1 cellular context compared by ENCODE assay signal in the genomic region with DNA sequence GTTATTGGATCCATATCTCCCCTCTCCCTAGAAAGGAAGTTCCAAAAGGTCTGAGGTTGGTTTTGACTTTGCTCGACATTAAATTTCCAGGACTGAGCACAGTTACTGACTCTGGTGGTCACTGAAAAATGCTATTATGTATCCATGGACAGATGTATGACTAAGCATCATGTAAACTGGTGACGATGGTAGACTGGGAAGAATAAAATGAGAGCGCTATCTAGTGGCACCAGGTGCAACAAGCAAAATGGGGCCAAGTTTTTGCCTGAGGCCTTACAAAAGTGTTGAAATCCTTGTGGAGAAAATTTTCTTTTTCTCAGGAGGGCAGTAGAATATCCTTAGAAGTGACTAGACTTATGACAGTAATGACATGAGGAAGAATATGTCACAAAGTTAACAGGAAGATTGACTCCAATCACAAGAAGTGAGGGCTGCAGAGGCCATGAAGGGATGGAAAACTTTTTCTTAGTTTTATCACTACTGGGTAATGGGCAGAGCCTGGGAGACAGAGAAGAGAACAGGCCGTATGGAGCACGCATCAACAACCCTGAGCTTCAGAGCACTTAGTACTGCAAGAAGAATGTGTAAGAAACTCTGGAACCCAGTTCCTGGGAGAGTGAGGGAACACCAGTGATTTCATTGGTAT.
TF ChIP-seq lines count a peak whose summit lies in the region.

No MANE protein-coding gene starts in this region.

TF ChIP-seq in HepG2, 621 proteins besides CTCF, POLR2A, EP300 and RAD21 (continued from another document and continues in another):
- TF ChIP-seq ZSCAN29 (CRISPR knock-in tag; conservative IDR thresholded peaks at IDR 0.05) (no peak), RBM22 (optimal IDR thresholded peaks at IDR 0.05; ENCODE audit: low read length) (no peak), JUND (CRISPR knock-in tag; IDR thresholded peaks at IDR 0.05) (no peak), ZFY (CRISPR knock-in tag; IDR thresholded peaks at IDR 0.05) (no peak), SRSF9 (IDR thresholded peaks at IDR 0.05; ENCODE audit: borderline replicate concordance, insufficient read depth, low read depth, low read length, poor library complexity, severe bottlenecking) (no peak), ZNF367 (CRISPR knock-in tag; IDR thresholded peaks at IDR 0.05; ENCODE audit: borderline replicate concordance) (no peak), FOSL1 (CRISPR knock-in tag; IDR thresholded peaks at IDR 0.05; ENCODE audit: borderline replicate concordance) (no peak), BRD4 (CRISPR knock-in tag; IDR thresholded peaks at IDR 0.05) (no peak), TAF15 (IDR thresholded peaks at IDR 0.05; ENCODE audit: low read depth, low read length, poor library complexity, severe bottlenecking) (no peak), KDM4B (CRISPR knock-in tag; IDR thresholded peaks at IDR 0.05) (no peak), POGZ (CRISPR knock-in tag; IDR thresholded peaks at IDR 0.05) (no peak), NKX3-1 (CRISPR knock-in tag; IDR thresholded peaks at IDR 0.05) (no peak), ERF (CRISPR knock-in tag; IDR thresholded peaks at IDR 0.05) (0 out of 2 replicates have a peak, but pooled peaks have one; percentile 46), ZNF230 (CRISPR knock-in tag; IDR thresholded peaks at IDR 0.05) (no peak), BHLHE40 (IDR thresholded peaks at IDR 0.05; ENCODE audit: low read length) (no peak), KAT2B (IDR thresholded peaks at IDR 0.05; ENCODE audit: borderline replicate concordance, low read depth, low read length) (no peak), CENPT (CRISPR knock-in tag; IDR thresholded peaks at IDR 0.05; ENCODE audit: low read depth) (no peak), ZNF619 (CRISPR knock-in tag; IDR thresholded peaks at IDR 0.05) (no peak), ZNF616 (CRISPR knock-in tag; IDR thresholded peaks at IDR 0.05; ENCODE audit: low read depth) (no peak), ZNF296 (CRISPR knock-in tag; conservative IDR thresholded peaks at IDR 0.05) (no peak), JARID2 (CRISPR knock-in tag; IDR thresholded peaks at IDR 0.05; ENCODE audit: insufficient replicate concordance) (no peak), TP53 (CRISPR knock-in tag; conservative IDR thresholded peaks at IDR 0.05) (no peak), FOSL2 (CRISPR knock-in tag; IDR thresholded peaks at IDR 0.05) (peak; percentile 86), TARDBP (CRISPR knock-in tag; IDR thresholded peaks at IDR 0.05) (no peak), ZNF343 (CRISPR knock-in tag; IDR thresholded peaks at IDR 0.05) (no peak), MIER3 (CRISPR knock-in tag; IDR thresholded peaks at IDR 0.05; ENCODE audit: borderline replicate concordance) (no peak; the same call in 1 of the 2 replicates), SRF (IDR thresholded peaks at IDR 0.05; ENCODE audit: low read depth, low read length) (no peak), ZNF775 (CRISPR knock-in tag; IDR thresholded peaks at IDR 0.05; ENCODE audit: borderline replicate concordance) (no peak), KAT7 (CRISPR knock-in tag; IDR thresholded peaks at IDR 0.05; ENCODE audit: borderline replicate concordance) (no peak), REPIN1 (CRISPR knock-in tag; IDR thresholded peaks at IDR 0.05; ENCODE audit: borderline replicate concordance, low read depth) (no peak), GPN1 (CRISPR knock-in tag; IDR thresholded peaks at IDR 0.05; ENCODE audit: borderline replicate concordance) (no peak), ZNF326 (CRISPR knock-in tag; IDR thresholded peaks at IDR 0.05; ENCODE audit: borderline replicate concordance) (no peak), HMG20A (CRISPR knock-in tag; IDR thresholded peaks at IDR 0.05; ENCODE audit: borderline replicate concordance) (no peak; the same call in 1 of the 2 replicates), ARID2 (CRISPR knock-in tag; IDR thresholded peaks at IDR 0.05; ENCODE audit: borderline replicate concordance) (no peak), CREB1 (IDR thresholded peaks at IDR 0.05) (peak; percentile 83), CREB1 (CRISPR knock-in tag; IDR thresholded peaks at IDR 0.05) (peak; percentile 55), TGIF2 (CRISPR knock-in tag; IDR thresholded peaks at IDR 0.05) (no peak), ZNF441 (CRISPR knock-in tag; IDR thresholded peaks at IDR 0.05; ENCODE audit: borderline replicate concordance) (no peak), RFX3 (CRISPR knock-in tag; IDR thresholded peaks at IDR 0.05) (no peak), TBX3 (IDR thresholded peaks at IDR 0.05; ENCODE audit: borderline replicate concordance) (no peak), AGO2 (optimal IDR thresholded peaks at IDR 0.05; ENCODE audit: low read depth, low read length) (no peak), ZFP41 (CRISPR knock-in tag; IDR thresholded peaks at IDR 0.05; ENCODE audit: borderline replicate concordance) (no peak)
- TF ChIP-seq, protein P1, sequence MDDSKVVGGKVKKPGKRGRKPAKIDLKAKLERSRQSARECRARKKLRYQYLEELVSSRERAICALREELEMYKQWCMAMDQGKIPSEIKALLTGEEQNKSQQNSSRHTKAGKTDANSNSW (CRISPR knock-in tag; IDR thresholded peaks at IDR 0.05; ENCODE audit: borderline replicate concordance), result no peak
- TF ChIP-seq, protein P2, sequence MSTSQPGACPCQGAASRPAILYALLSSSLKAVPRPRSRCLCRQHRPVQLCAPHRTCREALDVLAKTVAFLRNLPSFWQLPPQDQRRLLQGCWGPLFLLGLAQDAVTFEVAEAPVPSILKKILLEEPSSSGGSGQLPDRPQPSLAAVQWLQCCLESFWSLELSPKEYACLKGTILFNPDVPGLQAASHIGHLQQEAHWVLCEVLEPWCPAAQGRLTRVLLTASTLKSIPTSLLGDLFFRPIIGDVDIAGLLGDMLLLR (CRISPR knock-in tag; IDR thresholded peaks at IDR 0.05), result no peak
- TF ChIP-seq, protein P3, sequence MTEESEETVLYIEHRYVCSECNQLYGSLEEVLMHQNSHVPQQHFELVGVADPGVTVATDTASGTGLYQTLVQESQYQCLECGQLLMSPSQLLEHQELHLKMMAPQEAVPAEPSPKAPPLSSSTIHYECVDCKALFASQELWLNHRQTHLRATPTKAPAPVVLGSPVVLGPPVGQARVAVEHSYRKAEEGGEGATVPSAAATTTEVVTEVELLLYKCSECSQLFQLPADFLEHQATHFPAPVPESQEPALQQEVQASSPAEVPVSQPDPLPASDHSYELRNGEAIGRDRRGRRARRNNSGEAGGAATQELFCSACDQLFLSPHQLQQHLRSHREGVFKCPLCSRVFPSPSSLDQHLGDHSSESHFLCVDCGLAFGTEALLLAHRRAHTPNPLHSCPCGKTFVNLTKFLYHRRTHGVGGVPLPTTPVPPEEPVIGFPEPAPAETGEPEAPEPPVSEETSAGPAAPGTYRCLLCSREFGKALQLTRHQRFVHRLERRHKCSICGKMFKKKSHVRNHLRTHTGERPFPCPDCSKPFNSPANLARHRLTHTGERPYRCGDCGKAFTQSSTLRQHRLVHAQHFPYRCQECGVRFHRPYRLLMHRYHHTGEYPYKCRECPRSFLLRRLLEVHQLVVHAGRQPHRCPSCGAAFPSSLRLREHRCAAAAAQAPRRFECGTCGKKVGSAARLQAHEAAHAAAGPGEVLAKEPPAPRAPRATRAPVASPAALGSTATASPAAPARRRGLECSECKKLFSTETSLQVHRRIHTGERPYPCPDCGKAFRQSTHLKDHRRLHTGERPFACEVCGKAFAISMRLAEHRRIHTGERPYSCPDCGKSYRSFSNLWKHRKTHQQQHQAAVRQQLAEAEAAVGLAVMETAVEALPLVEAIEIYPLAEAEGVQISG (CRISPR knock-in tag; IDR thresholded peaks at IDR 0.05), result no peak
- TF ChIP-seq, protein P4, sequence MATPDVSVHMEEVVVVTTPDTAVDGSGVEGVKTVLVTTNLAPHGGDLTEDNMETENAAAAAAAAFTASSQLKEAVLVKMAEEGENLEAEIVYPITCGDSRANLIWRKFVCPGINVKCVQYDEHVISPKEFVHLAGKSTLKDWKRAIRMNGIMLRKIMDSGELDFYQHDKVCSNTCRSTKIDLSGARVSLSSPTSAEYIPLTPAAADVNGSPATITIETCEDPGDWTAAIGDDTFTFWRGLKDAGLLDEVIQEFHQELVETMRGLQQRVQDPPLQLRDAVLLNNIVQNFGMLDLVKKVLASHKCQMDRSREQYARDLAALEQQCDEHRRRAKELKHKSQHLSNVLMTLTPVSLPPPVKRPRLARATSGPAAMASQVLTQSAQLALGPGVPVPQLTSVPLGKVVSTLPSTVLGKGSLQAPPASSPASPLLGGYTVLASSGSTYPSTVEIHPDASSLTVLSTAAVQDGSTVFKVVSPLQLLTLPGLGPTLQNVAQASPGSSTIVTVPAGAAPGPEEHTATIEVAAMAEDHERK (CRISPR knock-in tag; IDR thresholded peaks at IDR 0.05; ENCODE audit: low read depth), result no peak
- TF ChIP-seq, protein P5, sequence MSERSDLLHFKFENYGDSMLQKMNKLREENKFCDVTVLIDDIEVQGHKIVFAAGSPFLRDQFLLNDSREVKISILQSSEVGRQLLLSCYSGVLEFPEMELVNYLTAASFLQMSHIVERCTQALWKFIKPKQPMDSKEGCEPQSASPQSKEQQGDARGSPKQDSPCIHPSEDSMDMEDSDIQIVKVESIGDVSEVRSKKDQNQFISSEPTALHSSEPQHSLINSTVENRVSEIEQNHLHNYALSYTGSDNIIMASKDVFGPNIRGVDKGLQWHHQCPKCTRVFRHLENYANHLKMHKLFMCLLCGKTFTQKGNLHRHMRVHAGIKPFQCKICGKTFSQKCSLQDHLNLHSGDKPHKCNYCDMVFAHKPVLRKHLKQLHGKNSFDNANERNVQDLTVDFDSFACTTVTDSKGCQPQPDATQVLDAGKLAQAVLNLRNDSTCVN (CRISPR knock-in tag; IDR thresholded peaks at IDR 0.05; ENCODE audit: borderline replicate concordance), result no peak
- TF ChIP-seq, protein P6, sequence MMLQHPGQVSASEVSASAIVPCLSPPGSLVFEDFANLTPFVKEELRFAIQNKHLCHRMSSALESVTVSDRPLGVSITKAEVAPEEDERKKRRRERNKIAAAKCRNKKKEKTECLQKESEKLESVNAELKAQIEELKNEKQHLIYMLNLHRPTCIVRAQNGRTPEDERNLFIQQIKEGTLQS (CRISPR knock-in tag; IDR thresholded peaks at IDR 0.05), result no peak
- TF ChIP-seq, protein P7, sequence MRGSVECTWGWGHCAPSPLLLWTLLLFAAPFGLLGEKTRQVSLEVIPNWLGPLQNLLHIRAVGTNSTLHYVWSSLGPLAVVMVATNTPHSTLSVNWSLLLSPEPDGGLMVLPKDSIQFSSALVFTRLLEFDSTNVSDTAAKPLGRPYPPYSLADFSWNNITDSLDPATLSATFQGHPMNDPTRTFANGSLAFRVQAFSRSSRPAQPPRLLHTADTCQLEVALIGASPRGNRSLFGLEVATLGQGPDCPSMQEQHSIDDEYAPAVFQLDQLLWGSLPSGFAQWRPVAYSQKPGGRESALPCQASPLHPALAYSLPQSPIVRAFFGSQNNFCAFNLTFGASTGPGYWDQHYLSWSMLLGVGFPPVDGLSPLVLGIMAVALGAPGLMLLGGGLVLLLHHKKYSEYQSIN (CRISPR knock-in tag; IDR thresholded peaks at IDR 0.05; ENCODE audit: borderline replicate concordance), result no peak
- TF ChIP-seq, protein P8, sequence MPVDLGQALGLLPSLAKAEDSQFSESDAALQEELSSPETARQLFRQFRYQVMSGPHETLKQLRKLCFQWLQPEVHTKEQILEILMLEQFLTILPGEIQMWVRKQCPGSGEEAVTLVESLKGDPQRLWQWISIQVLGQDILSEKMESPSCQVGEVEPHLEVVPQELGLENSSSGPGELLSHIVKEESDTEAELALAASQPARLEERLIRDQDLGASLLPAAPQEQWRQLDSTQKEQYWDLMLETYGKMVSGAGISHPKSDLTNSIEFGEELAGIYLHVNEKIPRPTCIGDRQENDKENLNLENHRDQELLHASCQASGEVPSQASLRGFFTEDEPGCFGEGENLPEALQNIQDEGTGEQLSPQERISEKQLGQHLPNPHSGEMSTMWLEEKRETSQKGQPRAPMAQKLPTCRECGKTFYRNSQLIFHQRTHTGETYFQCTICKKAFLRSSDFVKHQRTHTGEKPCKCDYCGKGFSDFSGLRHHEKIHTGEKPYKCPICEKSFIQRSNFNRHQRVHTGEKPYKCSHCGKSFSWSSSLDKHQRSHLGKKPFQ (CRISPR knock-in tag; IDR thresholded peaks at IDR 0.05; ENCODE audit: insufficient replicate concordance), result no peak
- TF ChIP-seq, protein P9, sequence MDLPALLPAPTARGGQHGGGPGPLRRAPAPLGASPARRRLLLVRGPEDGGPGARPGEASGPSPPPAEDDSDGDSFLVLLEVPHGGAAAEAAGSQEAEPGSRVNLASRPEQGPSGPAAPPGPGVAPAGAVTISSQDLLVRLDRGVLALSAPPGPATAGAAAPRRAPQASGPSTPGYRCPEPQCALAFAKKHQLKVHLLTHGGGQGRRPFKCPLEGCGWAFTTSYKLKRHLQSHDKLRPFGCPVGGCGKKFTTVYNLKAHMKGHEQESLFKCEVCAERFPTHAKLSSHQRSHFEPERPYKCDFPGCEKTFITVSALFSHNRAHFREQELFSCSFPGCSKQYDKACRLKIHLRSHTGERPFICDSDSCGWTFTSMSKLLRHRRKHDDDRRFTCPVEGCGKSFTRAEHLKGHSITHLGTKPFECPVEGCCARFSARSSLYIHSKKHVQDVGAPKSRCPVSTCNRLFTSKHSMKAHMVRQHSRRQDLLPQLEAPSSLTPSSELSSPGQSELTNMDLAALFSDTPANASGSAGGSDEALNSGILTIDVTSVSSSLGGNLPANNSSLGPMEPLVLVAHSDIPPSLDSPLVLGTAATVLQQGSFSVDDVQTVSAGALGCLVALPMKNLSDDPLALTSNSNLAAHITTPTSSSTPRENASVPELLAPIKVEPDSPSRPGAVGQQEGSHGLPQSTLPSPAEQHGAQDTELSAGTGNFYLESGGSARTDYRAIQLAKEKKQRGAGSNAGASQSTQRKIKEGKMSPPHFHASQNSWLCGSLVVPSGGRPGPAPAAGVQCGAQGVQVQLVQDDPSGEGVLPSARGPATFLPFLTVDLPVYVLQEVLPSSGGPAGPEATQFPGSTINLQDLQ (CRISPR knock-in tag; IDR thresholded peaks at IDR 0.05), result no peak
- TF ChIP-seq, protein P10, sequence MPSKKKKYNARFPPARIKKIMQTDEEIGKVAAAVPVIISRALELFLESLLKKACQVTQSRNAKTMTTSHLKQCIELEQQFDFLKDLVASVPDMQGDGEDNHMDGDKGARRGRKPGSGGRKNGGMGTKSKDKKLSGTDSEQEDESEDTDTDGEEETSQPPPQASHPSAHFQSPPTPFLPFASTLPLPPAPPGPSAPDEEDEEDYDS (CRISPR knock-in tag; IDR thresholded peaks at IDR 0.05), result no peak
- TF ChIP-seq, protein P11, sequence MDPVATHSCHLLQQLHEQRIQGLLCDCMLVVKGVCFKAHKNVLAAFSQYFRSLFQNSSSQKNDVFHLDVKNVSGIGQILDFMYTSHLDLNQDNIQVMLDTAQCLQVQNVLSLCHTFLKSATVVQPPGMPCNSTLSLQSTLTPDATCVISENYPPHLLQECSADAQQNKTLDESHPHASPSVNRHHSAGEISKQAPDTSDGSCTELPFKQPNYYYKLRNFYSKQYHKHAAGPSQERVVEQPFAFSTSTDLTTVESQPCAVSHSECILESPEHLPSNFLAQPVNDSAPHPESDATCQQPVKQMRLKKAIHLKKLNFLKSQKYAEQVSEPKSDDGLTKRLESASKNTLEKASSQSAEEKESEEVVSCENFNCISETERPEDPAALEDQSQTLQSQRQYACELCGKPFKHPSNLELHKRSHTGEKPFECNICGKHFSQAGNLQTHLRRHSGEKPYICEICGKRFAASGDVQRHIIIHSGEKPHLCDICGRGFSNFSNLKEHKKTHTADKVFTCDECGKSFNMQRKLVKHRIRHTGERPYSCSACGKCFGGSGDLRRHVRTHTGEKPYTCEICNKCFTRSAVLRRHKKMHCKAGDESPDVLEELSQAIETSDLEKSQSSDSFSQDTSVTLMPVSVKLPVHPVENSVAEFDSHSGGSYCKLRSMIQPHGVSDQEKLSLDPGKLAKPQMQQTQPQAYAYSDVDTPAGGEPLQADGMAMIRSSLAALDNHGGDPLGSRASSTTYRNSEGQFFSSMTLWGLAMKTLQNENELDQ (CRISPR knock-in tag; IDR thresholded peaks at IDR 0.05; ENCODE audit: borderline replicate concordance), result no peak
